In the genomic region with DNA sequence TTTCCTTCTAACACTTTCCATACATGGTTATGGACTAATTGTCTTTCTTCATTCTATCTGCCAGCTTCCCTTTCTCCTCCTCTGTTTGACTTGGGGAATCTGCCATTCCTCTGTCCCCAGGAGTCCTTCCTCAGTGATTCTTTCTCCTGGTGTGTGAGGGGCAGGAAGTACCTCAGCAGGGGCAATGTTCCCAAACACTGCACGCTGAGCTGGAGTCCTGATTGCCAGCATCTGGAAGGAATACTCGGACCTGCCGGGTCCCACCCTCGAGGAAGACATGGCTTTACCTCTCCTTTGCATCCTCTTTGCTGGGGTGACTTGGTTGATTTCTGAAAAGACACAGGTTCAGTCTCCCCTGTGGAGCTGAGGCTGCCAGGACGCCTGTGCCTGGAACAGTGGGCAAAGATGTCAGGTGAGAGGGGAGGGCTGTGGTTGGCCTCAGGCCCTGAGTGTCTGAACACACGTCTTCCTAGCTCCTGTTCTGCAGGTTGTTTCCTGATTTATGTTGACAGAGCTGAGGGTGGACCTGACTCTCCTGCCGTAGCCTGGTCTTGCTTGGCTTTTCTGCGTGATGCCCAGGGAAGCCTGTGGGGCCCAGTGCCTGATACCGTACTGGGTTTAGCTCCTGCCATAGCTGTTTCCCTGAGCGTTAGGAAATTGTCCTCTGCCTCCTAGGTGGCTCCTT, we compare ENCODE assay signal across 19 cellular contexts. TPM values are rescaled to one million over a fixed set of nuclear protein-coding genes. Genes with fewer than 3 reads are reported as not detected.
A peak's percentile ranks its signal among the peaks of the same experiment; 100 is the strongest.
DNase-seq lines count a peak whose midpoint lies in the region; ATAC-seq and TF ChIP-seq lines count a peak whose summit lies in the region.
"Had no signal": no experiment of that assay in that cellular context is flagged by ENCODE, and none has a peak within 500 bp of the region (broad histone marks: within the 10 kb centered on the region; RNA-seq: fewer than 3 reads in every experiment).

No MANE protein-coding gene starts in this region.

- no TSS peak for BruUV-seq in IMR-90 (replicated peaks; lab: Mats Ljungman, UMichigan)

- H3K27ac ChIP-seq in IMR-90 (ENCODE audit: insufficient read depth, low read length) (no peak overlapping the region), neural progenitor cell (peak overlapping the region; percentile 39), caudate nucleus (ENCODE audit: low read depth, low read length) (no peak overlapping the region)
- H3K27ac ChIP-seq: pancreas had no signal

- intact Hi-C loops in activated CD4-positive, alpha-beta memory T cell treated with anti-CD3 and anti-CD28 coated beads for 36 hours (cut with micrococcal nuclease) = no loop called here
- intact Hi-C loops in IMR-90 (cut with micrococcal nuclease) = no loop called here
- intact Hi-C loops in dendritic cell treated with granulocyte-macrophage colony-stimulating factor and Interleukin-4, amounts not matched to agents 40 ng/mL and 50 ng/mL, for 4 days (cut with micrococcal nuclease) = no loop called here

- H2AK9ac ChIP-seq in IMR-90 (replicated peaks; ENCODE audit: low read depth, low read length, poor library complexity) = peak overlapping the region; percentile 79

- H3K23ac ChIP-seq in IMR-90 (ENCODE audit: low read depth, low read length) = no peak overlapping the region

- POLR2A ChIA-PET in activated CD4-positive, alpha-beta memory T cell treated with anti-CD3 and anti-CD28 coated beads, Interleukin-2, amount 10 ng/mL, durations not matched to agents 7 days and 5 days (lab: Charles Lee) = interaction anchor here (0.7 to 0.9 kb wide), 3 partner anchors 26 to 308 kb away, joined by 3 to 4 read pairs (median 3); no protein-coding TSS in a partner anchor
- POLR2A ChIA-PET in activated CD4-positive, alpha-beta memory T cell treated with anti-CD3 and anti-CD28 coated beads for 36 hours (lab: Charles Lee) = no interaction called here
- POLR2A ChIA-PET in IMR-90 (lab: Charles Lee; ENCODE audit: unreplicated experiment) = no interaction called here

- peaks cover 13% of the 10 kb centered on the region for H3K4me1 ChIP-seq in IMR-90 (ENCODE audit: control insufficient read depth, insufficient read depth, low read length)
- H3K4me1 ChIP-seq in neural progenitor cell = peaks cover 30% of the 10 kb centered on the region

- 93% methylated on average over 3 of the region's 10 CpGs; no CpG with 5 or more reads in 1 of the 2 experiments for WGBS in IMR-90 (ENCODE audit: extremely low coverage in 2 of 2, insufficient read length in 1 of 2), 2 experiments

- peaks cover 50% of the 10 kb centered on the region for H3F3A ChIP-seq in neural progenitor cell (ENCODE audit: low read depth)

- no peak for TF ChIP-seq RAD21 in IMR-90 (IDR thresholded peaks at IDR 0.05; ENCODE audit: low read length)

- CTCF ChIA-PET in activated CD4-positive, alpha-beta memory T cell treated with anti-CD3 and anti-CD28 coated beads, Interleukin-2, amount 10 ng/mL, durations not matched to agents 7 days and 5 days (lab: Charles Lee) = no interaction called here
- CTCF ChIA-PET in activated CD4-positive, alpha-beta memory T cell treated with anti-CD3 and anti-CD28 coated beads for 36 hours (lab: Charles Lee) = interaction anchor here (1.4 kb wide), 1 partner anchor 21 kb away, joined by 3 read pairs; no protein-coding TSS in a partner anchor
- CTCF ChIA-PET in IMR-90 (lab: Yijun Ruan, JAX) = no interaction called here

- H3K14ac ChIP-seq in IMR-90 (replicated peaks; ENCODE audit: low read depth, low read length) = no peak overlapping the region

- peaks cover 16 to 62% of the 10 kb centered on the region in 2 experiments for H3K79me1 ChIP-seq in IMR-90 (ENCODE audit: low read depth in 1 of 2, low read length in 2 of 2)

- peaks cover 11% of the 10 kb centered on the region; the same call in 1 of the 2 replicates for H3K36me3 ChIP-seq in IMR-90 (ENCODE audit: control insufficient read depth, insufficient read depth, low read length)
- H3K36me3 ChIP-seq in neural progenitor cell = no peaks in the 10 kb centered on the region
- H3K36me3 ChIP-seq: pancreas had no signal

- peaks cover 30% of the 10 kb centered on the region for H3K36me3 Mint-ChIP-seq in activated CD4-positive, alpha-beta memory T cell treated with anti-CD3 and anti-CD28 coated beads, Interleukin-2, amount 10 ng/mL, durations not matched to agents 7 days and 5 days (ENCODE audit: low read depth)
- peaks cover 13% of the 10 kb centered on the region for H3K36me3 Mint-ChIP-seq in activated CD4-positive, alpha-beta memory T cell treated with anti-CD3 and anti-CD28 coated beads for 36 hours
- H3K36me3 Mint-ChIP-seq in dendritic cell treated with granulocyte-macrophage colony-stimulating factor and Interleukin-4, amounts not matched to agents 40 ng/mL and 50 ng/mL, for 4 days (ENCODE audit: low read depth) = peaks cover 48% of the 10 kb centered on the region
- H3K36me3 Mint-ChIP-seq in neural progenitor cell = peaks cover 7% of the 10 kb centered on the region

- no peak for ATAC-seq in IMR-90 (ENCODE audit: low read depth)
- ATAC-seq: activated CD8-positive, alpha-beta memory T cell treated with anti-CD3 and anti-CD28 coated beads, Interleukin-2, amount 10 ng/mL, durations not matched to agents 7 days and 5 days; HCT116; pancreas had no signal

- H3K18ac ChIP-seq in IMR-90 (ENCODE audit: low read depth, low read length) = no peak overlapping the region

- no peak overlapping the region for H2BK15ac ChIP-seq in IMR-90 (ENCODE audit: low read depth, low read length)

- H3K27me3 ChIP-seq in IMR-90 (ENCODE audit: control insufficient read depth, insufficient read depth, low read length) (no peaks in the 10 kb centered on the region), neural progenitor cell (no peaks in the 10 kb centered on the region)
- H3K27me3 ChIP-seq: pancreas had no signal

- no peak overlapping the region for H2BK5ac ChIP-seq in IMR-90 (ENCODE audit: low read depth, low read length, poor library complexity, severe bottlenecking)

- no peak overlapping the region for H2AK5ac ChIP-seq in IMR-90 (ENCODE audit: low read depth, low read length)

- H3K9me1 ChIP-seq in IMR-90 (ENCODE audit: insufficient read depth, low read length) = peaks cover 24% of the 10 kb centered on the region

- no peak overlapping the region for H3K56ac ChIP-seq in IMR-90 (ENCODE audit: extremely low read depth, insufficient read depth, low read length)

- no peak overlapping the region for H4K5ac ChIP-seq in IMR-90 (ENCODE audit: low read depth, low read length)

- H4K91ac ChIP-seq in IMR-90 (ENCODE audit: insufficient read depth, low read depth, low read length) = no peak overlapping the region

- no peak overlapping the region for H2BK20ac ChIP-seq in IMR-90 (ENCODE audit: low read depth, low read length)

- H3K9me3 Mint-ChIP-seq in activated CD4-positive, alpha-beta memory T cell treated with anti-CD3 and anti-CD28 coated beads, Interleukin-2, amount 10 ng/mL, durations not matched to agents 7 days and 5 days = no peaks in the 10 kb centered on the region
- no peaks in the 10 kb centered on the region for H3K9me3 Mint-ChIP-seq in activated CD4-positive, alpha-beta memory T cell treated with anti-CD3 and anti-CD28 coated beads for 36 hours
- no peaks in the 10 kb centered on the region for H3K9me3 Mint-ChIP-seq in dendritic cell treated with granulocyte-macrophage colony-stimulating factor and Interleukin-4, amounts not matched to agents 40 ng/mL and 50 ng/mL, for 4 days
- no peaks in the 10 kb centered on the region for H3K9me3 Mint-ChIP-seq in neural progenitor cell

- no peak overlapping the region for H3K4ac ChIP-seq in IMR-90 (ENCODE audit: low read depth, low read length)

- H3K4me1 Mint-ChIP-seq in activated CD4-positive, alpha-beta memory T cell treated with anti-CD3 and anti-CD28 coated beads, Interleukin-2, amount 10 ng/mL, durations not matched to agents 7 days and 5 days = peaks cover 32% of the 10 kb centered on the region
- H3K4me1 Mint-ChIP-seq in activated CD4-positive, alpha-beta memory T cell treated with anti-CD3 and anti-CD28 coated beads for 36 hours (ENCODE audit: low read depth) = peaks cover 17% of the 10 kb centered on the region
- peaks cover 50% of the 10 kb centered on the region for H3K4me1 Mint-ChIP-seq in dendritic cell treated with granulocyte-macrophage colony-stimulating factor and Interleukin-4, amounts not matched to agents 40 ng/mL and 50 ng/mL, for 4 days (ENCODE audit: low read depth)
- peaks cover 45% of the 10 kb centered on the region for H3K4me1 Mint-ChIP-seq in neural progenitor cell

- no peak overlapping the region for H2BK120ac ChIP-seq in IMR-90 (ENCODE audit: low read depth, low read length)

- H3K4me2 ChIP-seq in IMR-90 (ENCODE audit: low read depth, low read length) = no peak overlapping the region
- peak overlapping the region; percentile 27 for H3K4me2 ChIP-seq in neural progenitor cell

- H3K9ac ChIP-seq in IMR-90 (ENCODE audit: low read depth, low read length) (no peak overlapping the region), neural progenitor cell (no peak overlapping the region)

- H4K20me1 ChIP-seq in IMR-90 (ENCODE audit: insufficient read depth, low read length) = peaks cover 18% of the 10 kb centered on the region
- H4K20me1 ChIP-seq in neural progenitor cell (ENCODE audit: low read depth) = peaks cover 49% of the 10 kb centered on the region

- dilution Hi-C loops in IMR-90 (cut with HindIII; ENCODE audit: low sequenced_read_pairs, unreplicated experiment) = no loop called here

- TF ChIP-seq CTCF in IMR-90 (conservative IDR thresholded peaks at IDR 0.05; ENCODE audit: low read depth, low read length) = no peak
- TF ChIP-seq CTCF in neural progenitor cell (IDR thresholded peaks at IDR 0.05) = no peak

- H3K79me2 ChIP-seq in neural progenitor cell (ENCODE audit: low read depth) = peaks cover 83% of the 10 kb centered on the region

- H2AFZ ChIP-seq in IMR-90 (replicated peaks; ENCODE audit: low read length, poor library complexity) = no peak overlapping the region
- H2AFZ ChIP-seq in neural progenitor cell (replicated peaks) = no peak overlapping the region

- H3K9me3 ChIP-seq in IMR-90 (ENCODE audit: control insufficient read depth, insufficient read depth, low read length) = no peaks in the 10 kb centered on the region
- no peaks in the 10 kb centered on the region for H3K9me3 ChIP-seq in neural progenitor cell (ENCODE audit: low read depth)
- H3K9me3 ChIP-seq: pancreas had no signal

- no peak overlapping the region for H3K27ac Mint-ChIP-seq in activated CD4-positive, alpha-beta memory T cell treated with anti-CD3 and anti-CD28 coated beads, Interleukin-2, amount 10 ng/mL, durations not matched to agents 7 days and 5 days
- H3K27ac Mint-ChIP-seq in activated CD4-positive, alpha-beta memory T cell treated with anti-CD3 and anti-CD28 coated beads for 36 hours = no peak overlapping the region
- peak overlapping the region; percentile 8 for H3K27ac Mint-ChIP-seq in dendritic cell treated with granulocyte-macrophage colony-stimulating factor and Interleukin-4, amounts not matched to agents 40 ng/mL and 50 ng/mL, for 4 days
- H3K27ac Mint-ChIP-seq in neural progenitor cell = no peak overlapping the region
- H3K27ac Mint-ChIP-seq: activated CD8-positive, alpha-beta memory T cell treated with anti-CD3 and anti-CD28 coated beads, Interleukin-2, amount 10 ng/mL, durations not matched to agents 7 days and 5 days had no signal

- no peak overlapping the region for H4K8ac ChIP-seq in IMR-90 (ENCODE audit: low read depth in 2 of 2, low read length in 2 of 2)

- no peaks in the 10 kb centered on the region for H3K27me3 Mint-ChIP-seq in activated CD4-positive, alpha-beta memory T cell treated with anti-CD3 and anti-CD28 coated beads, Interleukin-2, amount 10 ng/mL, durations not matched to agents 7 days and 5 days
- no peaks in the 10 kb centered on the region for H3K27me3 Mint-ChIP-seq in activated CD4-positive, alpha-beta memory T cell treated with anti-CD3 and anti-CD28 coated beads for 36 hours
- no peaks in the 10 kb centered on the region for H3K27me3 Mint-ChIP-seq in dendritic cell treated with granulocyte-macrophage colony-stimulating factor and Interleukin-4, amounts not matched to agents 40 ng/mL and 50 ng/mL, for 4 days
- H3K27me3 Mint-ChIP-seq in neural progenitor cell (ENCODE audit: insufficient read depth, low read depth) = peaks cover 9% of the 10 kb centered on the region
- H3K27me3 Mint-ChIP-seq: activated CD8-positive, alpha-beta memory T cell treated with anti-CD3 and anti-CD28 coated beads, Interleukin-2, amount 10 ng/mL, durations not matched to agents 7 days and 5 days had no signal

- peak overlapping the region; percentile 15 for H3K4me3 Mint-ChIP-seq in activated CD4-positive, alpha-beta memory T cell treated with anti-CD3 and anti-CD28 coated beads, Interleukin-2, amount 10 ng/mL, durations not matched to agents 7 days and 5 days
- H3K4me3 Mint-ChIP-seq in activated CD4-positive, alpha-beta memory T cell treated with anti-CD3 and anti-CD28 coated beads for 36 hours = no peak overlapping the region
- H3K4me3 Mint-ChIP-seq in dendritic cell treated with granulocyte-macrophage colony-stimulating factor and Interleukin-4, amounts not matched to agents 40 ng/mL and 50 ng/mL, for 4 days = no peak overlapping the region
- peak overlapping the region; percentile 76 for H3K4me3 Mint-ChIP-seq in neural progenitor cell
- H3K4me3 Mint-ChIP-seq: activated CD8-positive, alpha-beta memory T cell treated with anti-CD3 and anti-CD28 coated beads, Interleukin-2, amount 10 ng/mL, durations not matched to agents 7 days and 5 days had no signal

- H3K4me3 ChIP-seq in IMR-90 (ENCODE audit: insufficient read depth, low read depth, low read length) (no peak overlapping the region), neural progenitor cell (no peak overlapping the region)
- H3K4me3 ChIP-seq: pancreas had no signal

- DNase-seq in activated CD4-positive, alpha-beta memory T cell treated with anti-CD3 and anti-CD28 coated beads, Interleukin-2, amount 10 ng/mL, durations not matched to agents 7 days and 5 days = no peak
- DNase-seq in activated CD4-positive, alpha-beta memory T cell treated with anti-CD3 and anti-CD28 coated beads for 36 hours = no peak
- no peak for DNase-seq in IMR-90
- DNase-seq in neural progenitor cell (ENCODE audit: low spot score) = no peak
- no peak for DNase-seq in caudate nucleus (lab: John Stamatoyannopoulos, UW)
- no peak for DNase-seq in pons (ENCODE audit: low spot score)
- DNase-seq in medulla oblongata (ENCODE audit: extremely low spot score) = no peak
- DNase-seq: activated CD8-positive, alpha-beta memory T cell treated with anti-CD3 and anti-CD28 coated beads, Interleukin-2, amount 10 ng/mL, durations not matched to agents 7 days and 5 days; activated naive CD4-positive, alpha-beta T cell treated with Interleukin-2 at 50 U/mL for 16 hours; foreskin fibroblast; GDM1; KBM-7; midbrain; NK-92 treated with Interleukin-12 subunit alpha and Interleukin-12 subunit beta, amount 100 ng/mL, for 24 hours; pancreas; SIG-M5; stimulated activated CD4-positive, alpha-beta T cell treated with anti-CD3 and anti-CD28 coated beads, Interleukin-12 subunit alpha, Interleukin-12 subunit beta, amount 100 ng/mL, for 4 hours had no signal

- in situ Hi-C loops in IMR-90 (cut with MboI; ENCODE audit: low sequenced_read_pairs) = no loop called here

- no peak for TF ChIP-seq POLR2A in IMR-90 (IDR thresholded peaks at IDR 0.05; ENCODE audit: low read depth, low read length)

RNA-seq across cellular contexts. Expression of a gene that starts 4.3 kb away (rescaled TPM):
- total RNA-seq in activated CD4-positive, alpha-beta memory T cell treated with anti-CD3 and anti-CD28 coated beads, Interleukin-2, amount 10 ng/mL, durations not matched to agents 7 days and 5 days = 100 to 1,000 TPM; 506 to 527 TPM
- 100 to 1,000 TPM; 559 to 581 TPM for total RNA-seq in activated CD4-positive, alpha-beta memory T cell treated with anti-CD3 and anti-CD28 coated beads for 36 hours
- total RNA-seq in IMR-90 (2012; rRNA removed) (250 and 315 TPM in 2 replicates), neural progenitor cell (ENCODE audit: low replicate concordance) (86.0 and 337 TPM in 2 replicates)
- polyA plus RNA-seq in IMR-90 (2012; rRNA removed) = 598 and 701 TPM in 2 replicates
- polyA plus RNA-seq in IMR-90 (2012; cell fraction: cytosol; rRNA removed) = 770 and 1,094 TPM in 2 replicates
- 142 and 372 TPM in 2 replicates for polyA plus RNA-seq in IMR-90 (2012; cell fraction: nucleus; rRNA removed; ENCODE audit: low replicate concordance)

RNA-seq across cellular contexts. Expression of a gene that starts 7.5 kb away (rescaled TPM):
- 10 to 100 TPM; 86.8 to 93.6 TPM for total RNA-seq in activated CD4-positive, alpha-beta memory T cell treated with anti-CD3 and anti-CD28 coated beads, Interleukin-2, amount 10 ng/mL, durations not matched to agents 7 days and 5 days
- total RNA-seq in activated CD4-positive, alpha-beta memory T cell treated with anti-CD3 and anti-CD28 coated beads for 36 hours = 10 to 100 TPM; 69.5 to 72.2 TPM
- total RNA-seq in IMR-90 (2012; rRNA removed) (53.6 and 69.0 TPM in 2 replicates), neural progenitor cell (ENCODE audit: low replicate concordance) (51.3 and 84.8 TPM in 2 replicates)
- 168 and 184 TPM in 2 replicates for polyA plus RNA-seq in IMR-90 (2012; rRNA removed)
- polyA plus RNA-seq in IMR-90 (2012; cell fraction: cytosol; rRNA removed) = 107 and 174 TPM in 2 replicates
- polyA plus RNA-seq in IMR-90 (2012; cell fraction: nucleus; rRNA removed; ENCODE audit: low replicate concordance) = 310 and 475 TPM in 2 replicates

RNA-seq across cellular contexts. Expression of a gene that starts 39.9 kb away (rescaled TPM):
- 10 to 100 TPM; 28.9 to 31.1 TPM for total RNA-seq in activated CD4-positive, alpha-beta memory T cell treated with anti-CD3 and anti-CD28 coated beads, Interleukin-2, amount 10 ng/mL, durations not matched to agents 7 days and 5 days
- 10 to 100 TPM; 15.4 to 17.3 TPM for total RNA-seq in activated CD4-positive, alpha-beta memory T cell treated with anti-CD3 and anti-CD28 coated beads for 36 hours
- total RNA-seq in IMR-90 (2012; rRNA removed) (8.9 and 15.2 TPM in 2 replicates), neural progenitor cell (ENCODE audit: low replicate concordance) (38.7 and 40.4 TPM in 2 replicates)
- 23.1 and 24.7 TPM in 2 replicates for polyA plus RNA-seq in IMR-90 (2012; rRNA removed)
- 10.1 and 11.0 TPM in 2 replicates for polyA plus RNA-seq in IMR-90 (2012; cell fraction: cytosol; rRNA removed)
- polyA plus RNA-seq in IMR-90 (2012; cell fraction: nucleus; rRNA removed; ENCODE audit: low replicate concordance) = 61.6 and 108 TPM in 2 replicates

RNA-seq across cellular contexts. Expression of a gene that starts 57.0 kb away (rescaled TPM):
- total RNA-seq in activated CD4-positive, alpha-beta memory T cell treated with anti-CD3 and anti-CD28 coated beads, Interleukin-2, amount 10 ng/mL, durations not matched to agents 7 days and 5 days = under 1 TPM; 0.05 to 0.23 TPM
- total RNA-seq in activated CD4-positive, alpha-beta memory T cell treated with anti-CD3 and anti-CD28 coated beads for 36 hours = under 1 TPM; 0.36 to 0.50 TPM
- total RNA-seq in IMR-90 (2012; rRNA removed) = under 0.01 TPM in 2 replicates
- polyA plus RNA-seq in IMR-90 (2012; rRNA removed) = 0.07 TPM in 1 of 2 replicates, not detected in the other
- polyA plus RNA-seq in IMR-90 (2012; cell fraction: cytosol; rRNA removed) = 0.08 TPM in 1 of 2 replicates, not detected in the other
- 0.02 and 0.05 TPM in 2 replicates for polyA plus RNA-seq in IMR-90 (2012; cell fraction: nucleus; rRNA removed; ENCODE audit: low replicate concordance)
- 0.11 and 0.12 TPM in 2 replicates for total RNA-seq in neural progenitor cell (ENCODE audit: low replicate concordance)
- total RNA-seq: activated CD8-positive, alpha-beta memory T cell treated with anti-CD3 and anti-CD28 coated beads, Interleukin-2, amount 10 ng/mL, durations not matched to agents 7 days and 5 days had no signal

Comparison
In these comparisons a context has a peak if more than half of its experiments do, and no peak if none do; other contexts are left out.
1. H3K4me3 Mint-ChIP-seq: peak in activated CD4-positive, alpha-beta memory T cell treated with anti-CD3 and anti-CD28 coated beads, Interleukin-2, amount 10 ng/mL, durations not matched to agents 7 days and 5 days (single experiment) and neural progenitor cell (single experiment); none in activated CD4-positive, alpha-beta memory T cell treated with anti-CD3 and anti-CD28 coated beads for 36 hours (single experiment) and dendritic cell treated with granulocyte-macrophage colony-stimulating factor and Interleukin-4, amounts not matched to agents 40 ng/mL and 50 ng/mL, for 4 days (single experiment).